ENCODE assay signal across 17 cellular contexts in genomic region chr4:53622739-53623151, GRCh38. TPM values are rescaled to one million over a fixed set of nuclear protein-coding genes. Genes with fewer than 3 reads are reported as not detected.
DNase-seq lines count a peak whose midpoint lies in the region; TF ChIP-seq lines count a peak whose summit lies in the region.
"Had no signal": no experiment of that assay in that cellular context is flagged by ENCODE, and none has a peak within 500 bp of the region (broad histone marks: within the 10 kb centered on the region; RNA-seq: fewer than 3 reads in every experiment).

No MANE protein-coding gene starts in this region.

- H3K27me3 ChIP-seq in right atrium auricular region = no peaks in the 10 kb centered on the region
- H3K27me3 ChIP-seq: transverse colon had no signal

- no peak for TF ChIP-seq CTCF in fibroblast of pulmonary artery (IDR thresholded peaks at IDR 0.05; ENCODE audit: low read length, missing control alignments)
- no peak for TF ChIP-seq CTCF in right atrium auricular region (IDR thresholded peaks at IDR 0.05)

- no peaks in the 10 kb centered on the region for H3K9me3 ChIP-seq in right atrium auricular region
- H3K9me3 ChIP-seq: left ventricle myocardium inferior, transverse colon had no signal

- DNase-seq in GM04503 (ENCODE audit: low read depth) (peak; percentile 43), amniotic stem cell (lab: John Stamatoyannopoulos, UW) (peak; percentile 1), fibroblast of pulmonary artery (ENCODE audit: low read depth) (peak; percentile 90), skeletal muscle cell (ENCODE audit: low read depth) (peak; percentile 79), right atrium auricular region (ENCODE audit: low spot score) (no peak), SHP77 (lab: John Stamatoyannopoulos, UW) (no peak)
- no peak for DNase-seq in effector CD8-positive, alpha-beta T cell (lab: John Stamatoyannopoulos, UW)
- no peak for DNase-seq in stimulated activated CD4-positive, alpha-beta T cell treated with anti-CD3 and anti-CD28 coated beads, Interleukin-4, amount 100 ng/mL, for 4 hours
- DNase-seq: activated CD8-positive, alpha-beta T cell treated with anti-CD3 and anti-CD28 coated beads for 36 hours; activated naive CD8-positive, alpha-beta T cell treated with anti-CD3 and anti-CD28 coated beads, Interleukin-2, amount 10 ng/mL, durations not matched to agents 7 days and 5 days; CD4-positive, alpha-beta T cell; DMS79 treated with DMSO at 0.1 percent for 48 hours; left ventricle myocardium inferior; NCI-H1092; NCI-H748 treated with DMSO at 0.1 percent for 48 hours; transverse colon had no signal

- H3K4me3 ChIP-seq in fibroblast of pulmonary artery (replicated peaks; ENCODE audit: low read depth, low read length) (no peak overlapping the region), skeletal muscle cell (ENCODE audit: low read depth, low read length) (no peak overlapping the region), right atrium auricular region (no peak overlapping the region)
- H3K4me3 ChIP-seq: left ventricle myocardium inferior, transverse colon had no signal

- H3K4me1 ChIP-seq in right atrium auricular region = no peaks in the 10 kb centered on the region
- H3K4me1 ChIP-seq: parathyroid adenoma, transverse colon had no signal

- no peaks in the 10 kb centered on the region for H3K36me3 ChIP-seq in right atrium auricular region
- H3K36me3 ChIP-seq: left ventricle myocardium inferior, transverse colon had no signal

- H3K27ac ChIP-seq in right atrium auricular region = no peak overlapping the region
- H3K27ac ChIP-seq: left ventricle myocardium inferior, parathyroid adenoma, transverse colon had no signal

RNA-seq across cellular contexts. Expression of gene LNX1, which starts 31.5 kb away (rescaled TPM):
- total RNA-seq in right atrium auricular region = 1 to 10 TPM; 4.5 to 8.9 TPM
- total RNA-seq: activated CD8-positive, alpha-beta T cell treated with anti-CD3 and anti-CD28 coated beads for 36 hours; activated naive CD8-positive, alpha-beta T cell treated with anti-CD3 and anti-CD28 coated beads, Interleukin-2, amount 10 ng/mL, durations not matched to agents 7 days and 5 days; CD4-positive, alpha-beta T cell had no signal

Comparison
In these comparisons a context has a peak if more than half of its experiments do, and no peak if none do; other contexts are left out.
1. DNase-seq: peak in GM04503 (single experiment), amniotic stem cell (single experiment), fibroblast of pulmonary artery (single experiment) and skeletal muscle cell (single experiment); none in right atrium auricular region (single experiment), SHP77 (0 of 2), effector CD8-positive, alpha-beta T cell (single experiment) and stimulated activated CD4-positive, alpha-beta T cell treated with anti-CD3 and anti-CD28 coated beads, Interleukin-4, amount 100 ng/mL, for 4 hours (0 of 2).